Comparison of ENCODE assay signal across 16 cellular contexts in the genomic region with DNA sequence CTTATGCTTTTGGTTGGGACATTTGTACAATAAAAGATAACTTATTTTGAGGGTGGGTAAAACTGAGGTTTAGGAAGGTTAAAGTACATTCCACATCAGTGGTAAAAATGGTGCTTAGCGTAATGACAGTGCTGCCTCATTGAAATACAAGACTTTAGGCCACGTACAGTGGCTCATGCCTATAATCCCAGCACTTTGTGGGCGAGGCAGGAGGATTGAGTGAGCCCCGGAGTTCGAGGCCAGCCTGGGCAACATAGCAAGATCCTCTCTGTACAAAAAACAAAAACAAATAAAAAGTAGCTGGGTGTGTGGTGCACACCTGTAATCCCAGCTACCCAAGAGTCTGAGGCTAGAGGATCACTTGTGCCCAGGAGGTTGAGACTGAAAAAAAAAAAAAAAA. TPM values are rescaled to one million over a fixed set of nuclear protein-coding genes. Genes with fewer than 3 reads are reported as not detected.
DNase-seq lines count a peak whose midpoint lies in the region; ATAC-seq and TF ChIP-seq lines count a peak whose summit lies in the region.
"Had no signal": no experiment of that assay in that cellular context is flagged by ENCODE, and none has a peak within 500 bp of the region (broad histone marks: within the 10 kb centered on the region; RNA-seq: fewer than 3 reads in every experiment).

No MANE protein-coding gene starts in this region.

- H4K20me1 ChIP-seq in PC-9 (ENCODE audit: insufficient read depth): no peaks in the 10 kb centered on the region

- H3K4me3 ChIP-seq in CD8-positive, alpha-beta memory T cell (ENCODE audit: low read length): no peak overlapping the region
- H3K4me3 ChIP-seq in PC-9 (no peak overlapping the region), SJCRH30 (no peak overlapping the region)
- H3K4me3 ChIP-seq: GM23248, HAP-1 had no signal

- H3K9me3 Mint-ChIP-seq in CD4-positive, alpha-beta T cell: no peaks in the 10 kb centered on the region
- no peaks in the 10 kb centered on the region for H3K9me3 Mint-ChIP-seq in CD8-positive, alpha-beta memory T cell
- H3K9me3 Mint-ChIP-seq in memory B cell: no peaks in the 10 kb centered on the region
- H3K9me3 Mint-ChIP-seq: CD4-positive, CD25-positive, alpha-beta regulatory T cell had no signal

- peaks cover 17% of the 10 kb centered on the region for H3K36me3 ChIP-seq in CD8-positive, alpha-beta memory T cell (ENCODE audit: insufficient read depth, low read length)
- H3K36me3 ChIP-seq in PC-9 (ENCODE audit: low read depth) (peaks cover 32% of the 10 kb centered on the region), SJCRH30 (peaks cover 2% of the 10 kb centered on the region; the same call in 1 of the 2 replicates)

- no peaks in the 10 kb centered on the region for H3K9me3 ChIP-seq in CD4-positive, alpha-beta T cell (ENCODE audit: control insufficient read depth, low read length)
- no peaks in the 10 kb centered on the region for H3K9me3 ChIP-seq in CD8-positive, alpha-beta memory T cell (ENCODE audit: low read length)
- H3K9me3 ChIP-seq in PC-9 (ENCODE audit: insufficient read depth, low read depth) (no peaks in the 10 kb centered on the region), SJCRH30 (replicated peaks) (no peaks in the 10 kb centered on the region)
- H3K9me3 ChIP-seq: BE2C, HAP-1 had no signal

- no peak for TF ChIP-seq CTCF in CD4-positive, alpha-beta T cell (IDR thresholded peaks at IDR 0.05)
- TF ChIP-seq CTCF in PC-9 (conservative IDR thresholded peaks at IDR 0.05): no peak

- no peak for DNase-seq in CD4-positive, alpha-beta T cell
- no peak for DNase-seq in CD8-positive, alpha-beta memory T cell
- no peak for DNase-seq in PC-9
- DNase-seq in memory B cell (ENCODE audit: low spot score in 2 of 2): no peak
- DNase-seq in NCI-H1092 (lab: John Stamatoyannopoulos, UW): no peak
- no peak for DNase-seq in SJCRH30
- DNase-seq: ACHN; BE2C; C1 segment of cervical spinal cord; CD4-positive, CD25-positive, alpha-beta regulatory T cell; GM23248; IMR-90; KG1 had no signal

- no peak for ATAC-seq in CD4-positive, alpha-beta T cell (ENCODE audit: poor library complexity)
- no peak for ATAC-seq in memory B cell (ENCODE audit: low read depth)

- no peak overlapping the region for H3K27ac ChIP-seq in CD4-positive, alpha-beta T cell (ENCODE audit: low read depth, low read length)
- H3K27ac ChIP-seq in CD8-positive, alpha-beta memory T cell (ENCODE audit: low read depth, low read length): no peak overlapping the region
- H3K27ac ChIP-seq in PC-9 (peak overlapping the region; percentile 97), SJCRH30 (no peak overlapping the region)
- H3K27ac ChIP-seq: GM23248, HL-60 had no signal

- no TSS peak for BruUV-seq in PC-9 (replicated peaks; lab: Mats Ljungman, UMichigan)

- peaks cover 20% of the 10 kb centered on the region for H3K79me2 ChIP-seq in PC-9 (ENCODE audit: low read depth)

- intact Hi-C loops in CD4-positive, alpha-beta T cell (cut with DNase I, micrococcal nuclease): no loop called here
- intact Hi-C loops in PC-9 (cut with micrococcal nuclease; ENCODE audit: unreplicated experiment): loop anchor here (5.0 kb wide), 2 partner anchors 66 to 129 kb away; no protein-coding TSS in a partner anchor

- POLR2A ChIA-PET in CD4-positive, alpha-beta T cell (lab: Charles Lee): interaction anchor here (0.7 kb wide), 1 partner anchor 10 kb away, joined by 3 read pairs; no protein-coding TSS in a partner anchor
- POLR2A ChIA-PET in CD8-positive, alpha-beta memory T cell (lab: Charles Lee): interaction anchor here (0.6 kb wide), 1 partner anchor 35 kb away, joined by 6 read pairs; no protein-coding TSS in a partner anchor
- POLR2A ChIA-PET in PC-9 (lab: Charles Lee; ENCODE audit: unreplicated experiment): interaction anchor here (0.7 kb wide), 1 partner anchor 17 kb away, joined by 3 read pairs; no protein-coding TSS in a partner anchor

- H3K27me3 ChIP-seq in CD4-positive, alpha-beta T cell (ENCODE audit: control insufficient read depth, insufficient read depth, low read length): peaks cover 6% of the 10 kb centered on the region
- H3K27me3 ChIP-seq in CD8-positive, alpha-beta memory T cell (ENCODE audit: insufficient read depth, low read length, poor library complexity, severe bottlenecking): peaks cover 6% of the 10 kb centered on the region
- no peaks in the 10 kb centered on the region for H3K27me3 ChIP-seq in PC-9 (ENCODE audit: insufficient read depth, low read depth)
- H3K27me3 ChIP-seq in SJCRH30: no peaks in the 10 kb centered on the region

- H3K4me1 ChIP-seq in CD8-positive, alpha-beta memory T cell (ENCODE audit: insufficient read depth, low read length): peaks cover 6% of the 10 kb centered on the region
- peaks cover 36% of the 10 kb centered on the region for H3K4me1 ChIP-seq in PC-9 (replicated peaks; ENCODE audit: insufficient read depth)
- no peaks in the 10 kb centered on the region for H3K4me1 ChIP-seq in SJCRH30
- H3K4me1 ChIP-seq: BE2C had no signal

- peaks cover 45% of the 10 kb centered on the region for H3F3A ChIP-seq in PC-9 (ENCODE audit: insufficient read depth, low read depth)

- CTCF ChIA-PET in CD4-positive, alpha-beta T cell (lab: Charles Lee): interaction anchor here (3.6 kb wide), 1 partner anchor 19 kb away, joined by 17 read pairs; a partner anchor contains a TSS
- CTCF ChIA-PET in CD8-positive, alpha-beta memory T cell (lab: Charles Lee): interaction anchor here (0.6 kb wide), 1 partner anchor 1996 kb away, joined by 3 read pairs; no protein-coding TSS in a partner anchor
- CTCF ChIA-PET in PC-9 (lab: Charles Lee): no interaction called here

- H2AFZ ChIP-seq in PC-9: no peak overlapping the region
- H2AFZ ChIP-seq: GM23248 had no signal

- no peaks in the 10 kb centered on the region for H3K9me2 ChIP-seq in PC-9 (ENCODE audit: insufficient read depth)

- peak overlapping the region; percentile 90; the same call in 1 of the 2 replicates for H3K4me2 ChIP-seq in PC-9

- H3K4me1 Mint-ChIP-seq in CD4-positive, alpha-beta T cell (ENCODE audit: low read depth): peaks cover 20% of the 10 kb centered on the region
- peaks cover 13 to 24% (median 15%) of the 10 kb centered on the region in 3 donors for H3K4me1 Mint-ChIP-seq in CD8-positive, alpha-beta memory T cell
- peaks cover 26% of the 10 kb centered on the region for H3K4me1 Mint-ChIP-seq in memory B cell

- peaks cover 16% of the 10 kb centered on the region for H3K27me3 Mint-ChIP-seq in CD4-positive, alpha-beta T cell
- peaks cover 15 to 23% of the 10 kb centered on the region in 2 donors for H3K27me3 Mint-ChIP-seq in CD8-positive, alpha-beta memory T cell
- no peaks in the 10 kb centered on the region for H3K27me3 Mint-ChIP-seq in memory B cell

- H3K36me3 Mint-ChIP-seq in CD4-positive, alpha-beta T cell (ENCODE audit: low read depth): peaks cover 31% of the 10 kb centered on the region
- peaks cover 0 to 35% (median 7%) of the 10 kb centered on the region in 3 donors for H3K36me3 Mint-ChIP-seq in CD8-positive, alpha-beta memory T cell
- H3K36me3 Mint-ChIP-seq in memory B cell: peaks cover 14% of the 10 kb centered on the region

- H3K27ac Mint-ChIP-seq in CD4-positive, alpha-beta T cell: peak overlapping the region; percentile 3
- H3K27ac Mint-ChIP-seq in CD8-positive, alpha-beta memory T cell: peak overlapping the region in 5 of 8 donors; percentile 29 to 51 (median 46)
- peak overlapping the region; percentile 69 for H3K27ac Mint-ChIP-seq in memory B cell

- no peak overlapping the region for H3K4me3 Mint-ChIP-seq in CD4-positive, alpha-beta T cell
- H3K4me3 Mint-ChIP-seq in CD8-positive, alpha-beta memory T cell: no peak overlapping the region
- H3K4me3 Mint-ChIP-seq in memory B cell: no peak overlapping the region

RNA-seq across cellular contexts. Expression of a gene that starts 2.3 kb away (rescaled TPM):
- total RNA-seq in CD4-positive, alpha-beta T cell: not detected
- under 1 TPM; 0.07 to 0.09 TPM for total RNA-seq in CD8-positive, alpha-beta memory T cell
- not detected for polyA plus RNA-seq in CD8-positive, alpha-beta memory T cell
- 14.4 and 15.3 TPM in 2 replicates for total RNA-seq in PC-9 (2021)
- total RNA-seq in SJCRH30 (2014; rRNA removed; shearing (Covaris generic)): not detected in 2 replicates
- total RNA-seq: CD4-positive, CD25-positive, alpha-beta regulatory T cell; GM23248; HT1080; IMR-90 had no signal
- polyA plus RNA-seq: IMR-90 had no signal

RNA-seq across cellular contexts. Expression of a gene that starts 18.4 kb away (rescaled TPM):
- total RNA-seq in CD4-positive, alpha-beta T cell: 10 to 100 TPM; 63.9 to 64.6 TPM
- total RNA-seq in CD8-positive, alpha-beta memory T cell: 10 to 100 TPM; 49.8 to 50.6 TPM
- polyA plus RNA-seq in CD8-positive, alpha-beta memory T cell: 46.1 TPM
- 83.0 and 95.8 TPM in 2 replicates for total RNA-seq in PC-9 (2021)
- 19.9 and 20.2 TPM in 2 replicates for total RNA-seq in SJCRH30 (2014; rRNA removed; shearing (Covaris generic))

RNA-seq across cellular contexts. Expression of a gene that starts 18.6 kb away (rescaled TPM):
- total RNA-seq in CD4-positive, alpha-beta T cell: 1 to 10 TPM; 1.5 TPM
- total RNA-seq in CD8-positive, alpha-beta memory T cell: 10 to 100 TPM; 19.6 to 25.3 TPM
- polyA plus RNA-seq in CD8-positive, alpha-beta memory T cell: 17.0 TPM
- total RNA-seq in PC-9 (2021): 70.9 and 79.2 TPM in 2 replicates
- total RNA-seq in SJCRH30 (2014; rRNA removed; shearing (Covaris generic)): 8.6 and 10.1 TPM in 2 replicates

Comparison
In these comparisons a context has a peak if more than half of its experiments do, and no peak if none do; other contexts are left out.
1. H3K27ac Mint-ChIP-seq: peak in every context shown above with its lines; median percentile 69 in memory B cell; 46 in CD8-positive, alpha-beta memory T cell; 3 in CD4-positive, alpha-beta T cell.
2. RNA of a gene that starts 2.3 kb away (total RNA-seq): 14.4 to 15.3 TPM in PC-9; 0.07 to 0.09 TPM in CD8-positive, alpha-beta memory T cell, not detected in CD4-positive, alpha-beta T cell and not detected in SJCRH30; every median in the first group is over 10 times any median in the second.